ENCODE assay signal across 4 cellular contexts in genomic region chr6:63582579-63583231, GRCh38.
TF ChIP-seq lines count a peak whose summit lies in the region.

No MANE protein-coding gene starts in this region.

TF ChIP-seq in SK-N-SH treated with all-trans-retinoic acid at 6 μM for 48 hours, 23 proteins besides CTCF, POLR2A, EP300 and RAD21:
- TF ChIP-seq TCF4 (CRISPR knock-in tag; IDR thresholded peaks at IDR 0.05; ENCODE audit: borderline replicate concordance) = no peak
- TF ChIP-seq ESRRG (CRISPR knock-in tag; IDR thresholded peaks at IDR 0.05) = 0 out of 2 replicates have a peak, but pooled peaks have one; percentile 14
- TF ChIP-seq RARB (CRISPR knock-in tag; IDR thresholded peaks at IDR 0.05) = peak; percentile 55; the same call in 1 of the 2 replicates
- no peak for TF ChIP-seq GLIS3 (CRISPR knock-in tag; IDR thresholded peaks at IDR 0.05)
- no peak for TF ChIP-seq SNAI2 (CRISPR knock-in tag; IDR thresholded peaks at IDR 0.05)
- no peak for TF ChIP-seq ZNF565 (CRISPR knock-in tag; conservative IDR thresholded peaks at IDR 0.05; ENCODE audit: low read depth)
- TF ChIP-seq PPARA (CRISPR knock-in tag; IDR thresholded peaks at IDR 0.05; ENCODE audit: borderline replicate concordance) = no peak

TF ChIP-seq in SK-N-SH, 30 proteins besides CTCF, POLR2A, EP300 and RAD21:
- no peak for TF ChIP-seq TCF12 (IDR thresholded peaks at IDR 0.05)
- no peak for TF ChIP-seq JUND (IDR thresholded peaks at IDR 0.05)
- no peak for TF ChIP-seq SMC3 (IDR thresholded peaks at IDR 0.05; ENCODE audit: low read depth, low read length)
- TF ChIP-seq TAF1 (IDR thresholded peaks at IDR 0.05; ENCODE audit: borderline replicate concordance, low read depth, low read length) = no peak

TF ChIP-seq in GM12878, 131 proteins besides CTCF, POLR2A, EP300 and RAD21:
- TF ChIP-seq JUND (IDR thresholded peaks at IDR 0.05; ENCODE audit: low read depth, low read length) = no peak
- peak; percentile 74 for TF ChIP-seq POLR2AphosphoS5 (IDR thresholded peaks at IDR 0.05; ENCODE audit: low read length)
- TF ChIP-seq MEF2B (IDR thresholded peaks at IDR 0.05; ENCODE audit: partially characterized antibody, poor library complexity, severe bottlenecking) = peak; percentile 58
- TF ChIP-seq POLR2AphosphoS2 (IDR thresholded peaks at IDR 0.05; ENCODE audit: low read depth, low read length) = 0 out of 2 replicates have a peak, but pooled peaks have one; percentile 41
TF ChIP-seq in GM12878: peak in this region for 3.

TF ChIP-seq in liver, 16 proteins besides CTCF, POLR2A, EP300 and RAD21:
- no peak for TF ChIP-seq HNF4A (conservative IDR thresholded peaks at IDR 0.05)
- TF ChIP-seq HNF4G (IDR thresholded peaks at IDR 0.05) = no peak
- no peak for TF ChIP-seq JUND (IDR thresholded peaks at IDR 0.05)
- no peak for TF ChIP-seq EGR1 (IDR thresholded peaks at IDR 0.05; ENCODE audit: low read depth in 2 of 2)
- no peak for TF ChIP-seq TAF1 (conservative IDR thresholded peaks at IDR 0.05)
- no peak for TF ChIP-seq RXRA (IDR thresholded peaks at IDR 0.05)
- no peak for TF ChIP-seq NR2F2 (IDR thresholded peaks at IDR 0.05)
- no peak for TF ChIP-seq FOXA1 (IDR thresholded peaks at IDR 0.05)
- TF ChIP-seq, protein P1, sequence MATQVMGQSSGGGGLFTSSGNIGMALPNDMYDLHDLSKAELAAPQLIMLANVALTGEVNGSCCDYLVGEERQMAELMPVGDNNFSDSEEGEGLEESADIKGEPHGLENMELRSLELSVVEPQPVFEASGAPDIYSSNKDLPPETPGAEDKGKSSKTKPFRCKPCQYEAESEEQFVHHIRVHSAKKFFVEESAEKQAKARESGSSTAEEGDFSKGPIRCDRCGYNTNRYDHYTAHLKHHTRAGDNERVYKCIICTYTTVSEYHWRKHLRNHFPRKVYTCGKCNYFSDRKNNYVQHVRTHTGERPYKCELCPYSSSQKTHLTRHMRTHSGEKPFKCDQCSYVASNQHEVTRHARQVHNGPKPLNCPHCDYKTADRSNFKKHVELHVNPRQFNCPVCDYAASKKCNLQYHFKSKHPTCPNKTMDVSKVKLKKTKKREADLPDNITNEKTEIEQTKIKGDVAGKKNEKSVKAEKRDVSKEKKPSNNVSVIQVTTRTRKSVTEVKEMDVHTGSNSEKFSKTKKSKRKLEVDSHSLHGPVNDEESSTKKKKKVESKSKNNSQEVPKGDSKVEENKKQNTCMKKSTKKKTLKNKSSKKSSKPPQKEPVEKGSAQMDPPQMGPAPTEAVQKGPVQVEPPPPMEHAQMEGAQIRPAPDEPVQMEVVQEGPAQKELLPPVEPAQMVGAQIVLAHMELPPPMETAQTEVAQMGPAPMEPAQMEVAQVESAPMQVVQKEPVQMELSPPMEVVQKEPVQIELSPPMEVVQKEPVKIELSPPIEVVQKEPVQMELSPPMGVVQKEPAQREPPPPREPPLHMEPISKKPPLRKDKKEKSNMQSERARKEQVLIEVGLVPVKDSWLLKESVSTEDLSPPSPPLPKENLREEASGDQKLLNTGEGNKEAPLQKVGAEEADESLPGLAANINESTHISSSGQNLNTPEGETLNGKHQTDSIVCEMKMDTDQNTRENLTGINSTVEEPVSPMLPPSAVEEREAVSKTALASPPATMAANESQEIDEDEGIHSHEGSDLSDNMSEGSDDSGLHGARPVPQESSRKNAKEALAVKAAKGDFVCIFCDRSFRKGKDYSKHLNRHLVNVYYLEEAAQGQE (IDR thresholded peaks at IDR 0.05) = no peak
- TF ChIP-seq, protein P2, sequence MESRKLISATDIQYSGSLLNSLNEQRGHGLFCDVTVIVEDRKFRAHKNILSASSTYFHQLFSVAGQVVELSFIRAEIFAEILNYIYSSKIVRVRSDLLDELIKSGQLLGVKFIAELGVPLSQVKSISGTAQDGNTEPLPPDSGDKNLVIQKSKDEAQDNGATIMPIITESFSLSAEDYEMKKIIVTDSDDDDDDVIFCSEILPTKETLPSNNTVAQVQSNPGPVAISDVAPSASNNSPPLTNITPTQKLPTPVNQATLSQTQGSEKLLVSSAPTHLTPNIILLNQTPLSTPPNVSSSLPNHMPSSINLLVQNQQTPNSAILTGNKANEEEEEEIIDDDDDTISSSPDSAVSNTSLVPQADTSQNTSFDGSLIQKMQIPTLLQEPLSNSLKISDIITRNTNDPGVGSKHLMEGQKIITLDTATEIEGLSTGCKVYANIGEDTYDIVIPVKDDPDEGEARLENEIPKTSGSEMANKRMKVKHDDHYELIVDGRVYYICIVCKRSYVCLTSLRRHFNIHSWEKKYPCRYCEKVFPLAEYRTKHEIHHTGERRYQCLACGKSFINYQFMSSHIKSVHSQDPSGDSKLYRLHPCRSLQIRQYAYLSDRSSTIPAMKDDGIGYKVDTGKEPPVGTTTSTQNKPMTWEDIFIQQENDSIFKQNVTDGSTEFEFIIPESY (IDR thresholded peaks at IDR 0.05) = peak; percentile 30
- TF ChIP-seq ATF3 (IDR thresholded peaks at IDR 0.05) = no peak
- no peak for TF ChIP-seq FOXA2 (IDR thresholded peaks at IDR 0.05)
- no peak for TF ChIP-seq GABPA (IDR thresholded peaks at IDR 0.05 in 1 of 2, conservative IDR thresholded peaks at IDR 0.05 in 1 of 2)
- TF ChIP-seq SP1 (IDR thresholded peaks at IDR 0.05) = peak; percentile 10
- TF ChIP-seq MAX (IDR thresholded peaks at IDR 0.05) = no peak
- TF ChIP-seq YY1 (IDR thresholded peaks at IDR 0.05) = peak; percentile 13
